2 cellular contexts compared by ENCODE assay signal in the genomic region with DNA sequence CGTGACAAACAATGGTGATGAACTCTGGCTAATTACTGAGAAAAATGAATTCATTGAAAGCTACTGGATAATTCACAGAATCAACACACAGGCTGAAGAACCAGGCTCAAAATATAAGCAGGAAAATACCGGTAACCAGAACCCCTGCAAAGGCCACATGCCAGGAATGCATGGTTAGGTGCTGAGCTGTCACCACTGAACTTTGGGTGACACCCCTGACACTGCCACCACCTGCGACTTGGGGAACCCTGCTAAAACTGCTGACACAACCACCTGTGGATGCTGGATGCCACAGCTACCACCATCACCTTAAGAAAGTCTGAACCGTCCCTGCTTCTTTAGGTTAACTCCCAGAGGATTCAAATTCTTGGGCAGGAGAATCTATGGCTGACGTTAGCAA.
TF ChIP-seq lines count a peak whose summit lies in the region.

No MANE protein-coding gene starts in this region.

TF ChIP-seq in HepG2, 621 proteins besides CTCF, POLR2A, EP300 and RAD21 (continued from another document):
- TF ChIP-seq SP140L (CRISPR knock-in tag; IDR thresholded peaks at IDR 0.05; ENCODE audit: borderline replicate concordance) (no peak), FOSL2 (CRISPR knock-in tag; IDR thresholded peaks at IDR 0.05) (no peak), MYNN (CRISPR knock-in tag; IDR thresholded peaks at IDR 0.05; ENCODE audit: low read depth) (no peak), CHD2 (IDR thresholded peaks at IDR 0.05; ENCODE audit: low read depth, low read length) (no peak)

TF ChIP-seq in GM23338, 12 proteins besides CTCF, POLR2A, EP300 and RAD21 (continued from another document):
- TF ChIP-seq ZNF114 (CRISPR knock-in tag; IDR thresholded peaks at IDR 0.05), result no peak
- TF ChIP-seq EZH2 (IDR thresholded peaks at IDR 0.05; ENCODE audit: low read depth, unreplicated experiment), result no peak
- TF ChIP-seq EZH2phosphoT487 (IDR thresholded peaks at IDR 0.05; ENCODE audit: unreplicated experiment), result no peak
- TF ChIP-seq, protein P1, sequence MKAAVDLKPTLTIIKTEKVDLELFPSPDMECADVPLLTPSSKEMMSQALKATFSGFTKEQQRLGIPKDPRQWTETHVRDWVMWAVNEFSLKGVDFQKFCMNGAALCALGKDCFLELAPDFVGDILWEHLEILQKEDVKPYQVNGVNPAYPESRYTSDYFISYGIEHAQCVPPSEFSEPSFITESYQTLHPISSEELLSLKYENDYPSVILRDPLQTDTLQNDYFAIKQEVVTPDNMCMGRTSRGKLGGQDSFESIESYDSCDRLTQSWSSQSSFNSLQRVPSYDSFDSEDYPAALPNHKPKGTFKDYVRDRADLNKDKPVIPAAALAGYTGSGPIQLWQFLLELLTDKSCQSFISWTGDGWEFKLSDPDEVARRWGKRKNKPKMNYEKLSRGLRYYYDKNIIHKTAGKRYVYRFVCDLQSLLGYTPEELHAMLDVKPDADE (IDR thresholded peaks at IDR 0.05), result no peak
- no peak for TF ChIP-seq NANOG (IDR thresholded peaks at IDR 0.05; ENCODE audit: borderline replicate concordance)
- no peak for TF ChIP-seq POLR2AphosphoS5 (IDR thresholded peaks at IDR 0.05; ENCODE audit: low read depth)
- TF ChIP-seq, protein P2, sequence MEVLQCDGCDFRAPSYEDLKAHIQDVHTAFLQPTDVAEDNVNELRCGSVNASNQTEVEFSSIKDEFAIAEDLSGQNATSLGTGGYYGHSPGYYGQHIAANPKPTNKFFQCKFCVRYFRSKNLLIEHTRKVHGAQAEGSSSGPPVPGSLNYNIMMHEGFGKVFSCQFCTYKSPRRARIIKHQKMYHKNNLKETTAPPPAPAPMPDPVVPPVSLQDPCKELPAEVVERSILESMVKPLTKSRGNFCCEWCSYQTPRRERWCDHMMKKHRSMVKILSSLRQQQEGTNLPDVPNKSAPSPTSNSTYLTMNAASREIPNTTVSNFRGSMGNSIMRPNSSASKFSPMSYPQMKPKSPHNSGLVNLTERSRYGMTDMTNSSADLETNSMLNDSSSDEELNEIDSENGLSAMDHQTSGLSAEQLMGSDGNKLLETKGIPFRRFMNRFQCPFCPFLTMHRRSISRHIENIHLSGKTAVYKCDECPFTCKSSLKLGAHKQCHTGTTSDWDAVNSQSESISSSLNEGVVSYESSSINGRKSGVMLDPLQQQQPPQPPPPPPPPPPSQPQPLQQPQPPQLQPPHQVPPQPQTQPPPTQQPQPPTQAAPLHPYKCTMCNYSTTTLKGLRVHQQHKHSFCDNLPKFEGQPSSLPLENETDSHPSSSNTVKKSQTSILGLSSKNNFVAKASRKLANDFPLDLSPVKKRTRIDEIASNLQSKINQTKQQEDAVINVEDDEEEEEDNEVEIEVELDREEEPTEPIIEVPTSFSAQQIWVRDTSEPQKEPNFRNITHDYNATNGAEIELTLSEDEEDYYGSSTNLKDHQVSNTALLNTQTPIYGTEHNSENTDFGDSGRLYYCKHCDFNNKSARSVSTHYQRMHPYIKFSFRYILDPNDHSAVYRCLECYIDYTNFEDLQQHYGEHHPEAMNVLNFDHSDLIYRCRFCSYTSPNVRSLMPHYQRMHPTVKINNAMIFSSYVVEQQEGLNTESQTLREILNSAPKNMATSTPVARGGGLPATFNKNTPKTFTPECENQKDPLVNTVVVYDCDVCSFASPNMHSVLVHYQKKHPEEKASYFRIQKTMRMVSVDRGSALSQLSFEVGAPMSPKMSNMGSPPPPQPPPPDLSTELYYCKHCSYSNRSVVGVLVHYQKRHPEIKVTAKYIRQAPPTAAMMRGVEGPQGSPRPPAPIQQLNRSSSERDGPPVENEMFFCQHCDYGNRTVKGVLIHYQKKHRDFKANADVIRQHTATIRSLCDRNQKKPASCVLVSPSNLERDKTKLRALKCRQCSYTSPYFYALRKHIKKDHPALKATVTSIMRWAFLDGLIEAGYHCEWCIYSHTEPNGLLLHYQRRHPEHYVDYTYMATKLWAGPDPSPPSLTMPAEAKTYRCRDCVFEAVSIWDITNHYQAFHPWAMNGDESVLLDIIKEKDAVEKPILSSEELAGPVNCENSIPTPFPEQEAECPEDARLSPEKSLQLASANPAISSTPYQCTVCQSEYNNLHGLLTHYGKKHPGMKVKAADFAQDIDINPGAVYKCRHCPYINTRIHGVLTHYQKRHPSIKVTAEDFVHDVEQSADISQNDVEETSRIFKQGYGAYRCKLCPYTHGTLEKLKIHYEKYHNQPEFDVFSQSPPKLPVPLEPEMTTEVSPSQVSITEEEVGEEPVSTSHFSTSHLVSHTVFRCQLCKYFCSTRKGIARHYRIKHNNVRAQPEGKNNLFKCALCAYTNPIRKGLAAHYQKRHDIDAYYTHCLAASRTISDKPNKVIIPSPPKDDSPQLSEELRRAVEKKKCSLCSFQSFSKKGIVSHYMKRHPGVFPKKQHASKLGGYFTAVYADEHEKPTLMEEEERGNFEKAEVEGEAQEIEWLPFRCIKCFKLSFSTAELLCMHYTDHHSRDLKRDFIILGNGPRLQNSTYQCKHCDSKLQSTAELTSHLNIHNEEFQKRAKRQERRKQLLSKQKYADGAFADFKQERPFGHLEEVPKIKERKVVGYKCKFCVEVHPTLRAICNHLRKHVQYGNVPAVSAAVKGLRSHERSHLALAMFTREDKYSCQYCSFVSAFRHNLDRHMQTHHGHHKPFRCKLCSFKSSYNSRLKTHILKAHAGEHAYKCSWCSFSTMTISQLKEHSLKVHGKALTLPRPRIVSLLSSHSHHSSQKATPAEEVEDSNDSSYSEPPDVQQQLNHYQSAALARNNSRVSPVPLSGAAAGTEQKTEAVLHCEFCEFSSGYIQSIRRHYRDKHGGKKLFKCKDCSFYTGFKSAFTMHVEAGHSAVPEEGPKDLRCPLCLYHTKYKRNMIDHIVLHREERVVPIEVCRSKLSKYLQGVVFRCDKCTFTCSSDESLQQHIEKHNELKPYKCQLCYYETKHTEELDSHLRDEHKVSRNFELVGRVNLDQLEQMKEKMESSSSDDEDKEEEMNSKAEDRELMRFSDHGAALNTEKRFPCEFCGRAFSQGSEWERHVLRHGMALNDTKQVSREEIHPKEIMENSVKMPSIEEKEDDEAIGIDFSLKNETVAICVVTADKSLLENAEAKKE (CRISPR knock-in tag; IDR thresholded peaks at IDR 0.05), result no peak
- no peak for TF ChIP-seq ZNF331 (CRISPR knock-in tag; IDR thresholded peaks at IDR 0.05; ENCODE audit: low read depth)
TF ChIP-seq in GM23338: peak in this region for 0.
